ENCODE assay signal across 34 cellular contexts in genomic region chr17:27858621-27859305, GRCh38. TPM values are rescaled to one million over a fixed set of nuclear protein-coding genes. Genes with fewer than 3 reads are reported as not detected.
"Had no signal": no experiment of that assay in that cellular context is flagged by ENCODE, and none has a peak within 500 bp of the region (broad histone marks: within the 10 kb centered on the region; RNA-seq: fewer than 3 reads in every experiment).

No MANE protein-coding gene starts in this region.

- H3K4me3 ChIP-seq: adrenal gland, body of pancreas, colonic mucosa, dorsolateral prefrontal cortex, esophagus muscularis mucosa, gastrocnemius medialis had no signal

- H3K4me1 ChIP-seq: adrenal gland, body of pancreas, colonic mucosa, esophagus muscularis mucosa, foreskin keratinocyte, gastrocnemius medialis had no signal

- H3K9me3 ChIP-seq: adrenal gland, body of pancreas, colonic mucosa, esophagus muscularis mucosa, gastrocnemius medialis had no signal

- H3K27ac ChIP-seq: adrenal gland, body of pancreas, colonic mucosa, dorsolateral prefrontal cortex, esophagus muscularis mucosa, foreskin keratinocyte, gastrocnemius medialis had no signal

- ATAC-seq: activated CD8-positive, alpha-beta memory T cell treated with anti-CD3 and anti-CD28 coated beads, Interleukin-2, amount 10 ng/mL, durations not matched to agents 7 days and 5 days; activated CD8-positive, alpha-beta T cell treated with anti-CD3 and anti-CD28 coated beads, Interleukin-2, amount 10 ng/mL, durations not matched to agents 7 days and 5 days; activated naive CD8-positive, alpha-beta T cell treated with anti-CD3 and anti-CD28 coated beads, Interleukin-2, amount 50 U/mL, for 24 hours; body of pancreas; foreskin keratinocyte; gastrocnemius medialis; T-helper 17 cell had no signal

- DNase-seq: activated CD4-positive, alpha-beta memory T cell treated with anti-CD3 and anti-CD28 coated beads for 36 hours; activated CD4-positive, alpha-beta T cell treated with anti-CD3 and anti-CD28 coated beads for 36 hours; activated CD4-positive, alpha-beta T cell treated with anti-CD3 and anti-CD28 coated beads, Interleukin-2, amount 10 ng/mL, durations not matched to agents 24 days and 14 days; activated CD4-positive, CD25-positive, alpha-beta regulatory T cell; activated CD4-positive, CD25-positive, alpha-beta regulatory T cell treated with anti-CD3 and anti-CD28 coated beads, Interleukin-2, amount 50 U/mL, for 72 hours; activated CD8-positive, alpha-beta memory T cell treated with anti-CD3 and anti-CD28 coated beads, Interleukin-2, amount 10 ng/mL, durations not matched to agents 7 days and 5 days; activated CD8-positive, alpha-beta memory T cell treated with anti-CD3 and anti-CD28 coated beads, Interleukin-2, amount 50 U/mL, for 4 hours; activated CD8-positive, alpha-beta T cell treated with anti-CD3 and anti-CD28 coated beads, Interleukin-2, amount 10 ng/mL, durations not matched to agents 7 days and 5 days; activated effector memory CD4-positive, alpha-beta T cell treated with anti-CD3 and anti-CD28 coated beads, Interleukin-2, amount 50 U/mL, for 16 hours; activated naive CD4-positive, alpha-beta T cell treated with anti-CD3 and anti-CD28 coated beads for 36 hours; activated naive CD8-positive, alpha-beta T cell treated with anti-CD3 and anti-CD28 coated beads for 36 hours; activated naive CD8-positive, alpha-beta T cell treated with anti-CD3 and anti-CD28 coated beads, Interleukin-2, amount 50 U/mL, for 24 hours; activated T-cell treated with anti-CD3 and anti-CD28 coated beads, Interleukin-2, amount 50 U/mL, for 1 hour; activated T-cell treated with anti-CD3 and anti-CD28 coated beads, Interleukin-2, amount 50 U/mL, for 48 hours; adrenal gland; amygdala; aorta; body of pancreas; caudate nucleus; cerebellar nuclear complex; colonic mucosa; dorsolateral prefrontal cortex; effector memory CD4-positive, alpha-beta T cell; endodermal cell; erythroblast; foreskin keratinocyte; gastrocnemius medialis; glutamatergic neuron; T-helper 1 cell; T-helper 17 cell; T1000 had no signal

- H3K36me3 ChIP-seq: adrenal gland, colonic mucosa, esophagus muscularis mucosa, gastrocnemius medialis had no signal

- H3K27me3 ChIP-seq: adrenal gland, body of pancreas, colonic mucosa, esophagus muscularis mucosa, gastrocnemius medialis had no signal

RNA-seq across cellular contexts. Expression of gene NOS2, which starts 58.4 kb away (rescaled TPM):
- total RNA-seq: activated CD4-positive, alpha-beta T cell treated with anti-CD3 and anti-CD28 coated beads, Interleukin-2, amount 10 ng/mL, durations not matched to agents 24 days and 14 days; activated CD8-positive, alpha-beta T cell treated with anti-CD3 and anti-CD28 coated beads, Interleukin-2, amount 10 ng/mL, durations not matched to agents 7 days and 5 days; activated T-helper 1 cell treated with anti-CD3 and anti-CD28 coated beads, Interleukin-12 subunit alpha, Interleukin-12 subunit beta, Interleukin-2, Interleukin-4 antibody, amounts not matched to agents 30 ng/mL and 10 ng/mL and 1 ng/mL, durations not matched to agents 14 hours and 24 hours and 36 hours; activated T-helper 2 cell treated with anti-CD3 and anti-CD28 coated beads, Interferon-gamma antibody, Interleukin-2, Interleukin-4, amounts not matched to agents 10 μg/mL and 5 μg/mL and 100 μg/mL, durations not matched to agents 14 hours and 24 hours and 36 hours; foreskin keratinocyte had no signal
- polyA plus RNA-seq: foreskin keratinocyte had no signal
